In genomic region chr17:18314731-18315497, GRCh38 we compare ENCODE assay signal across 8 cellular contexts. TPM values are rescaled to one million over a fixed set of nuclear protein-coding genes. Genes with fewer than 3 reads are reported as not detected.
DNase-seq lines count a peak whose midpoint lies in the region; ATAC-seq and TF ChIP-seq lines count a peak whose summit lies in the region.

Gene SMCR8, plus strand, starts transcription at chr17:18315293. Its CDS starts 497 bp downstream, at chr17:18315790.
Gene TOP3A, minus strand, starts transcription at chr17:18314994. Its CDS starts 216 bp downstream, at chr17:18314778.

- peaks cover 61% of the 10 kb centered on the region for H3K4me1 Mint-ChIP-seq in activated T-helper 2 cell treated with anti-CD3 and anti-CD28 coated beads, Interferon-gamma antibody, Interleukin-2, Interleukin-4, amounts not matched to agents 10 μg/mL and 5 μg/mL and 100 μg/mL, durations not matched to agents 14 hours and 24 hours and 36 hours (ENCODE audit: low read depth)
- H3K4me1 Mint-ChIP-seq in naive thymus-derived CD8-positive, alpha-beta T cell = peaks cover 35 to 87% (median 82%) of the 10 kb centered on the region in 4 donors

- intact Hi-C loops in activated T-helper 2 cell treated with anti-CD3 and anti-CD28 coated beads, Interferon-gamma antibody, Interleukin-2, Interleukin-4, amounts not matched to agents 10 μg/mL and 5 μg/mL and 100 μg/mL, durations not matched to agents 14 hours and 24 hours and 36 hours (cut with micrococcal nuclease) = loop anchor here (2.0 to 10.0 kb wide), 3 partner anchors 54 to 130 kb away; partner anchors contain the start of genes ALKBH5, LLGL1 and MIEF2

- ATAC-seq in RWPE2 (ENCODE audit: low read depth) = peak; percentile 94
- ATAC-seq in naive thymus-derived CD8-positive, alpha-beta T cell = peak; percentile 92 to 93

- no peaks in the 10 kb centered on the region for H3K9me3 Mint-ChIP-seq in activated T-helper 2 cell treated with anti-CD3 and anti-CD28 coated beads, Interferon-gamma antibody, Interleukin-2, Interleukin-4, amounts not matched to agents 10 μg/mL and 5 μg/mL and 100 μg/mL, durations not matched to agents 14 hours and 24 hours and 36 hours
- peaks cover 0 to 2% (median 0%) of the 10 kb centered on the region in 9 donors for H3K9me3 Mint-ChIP-seq in naive thymus-derived CD8-positive, alpha-beta T cell

- H3K27me3 Mint-ChIP-seq in activated T-helper 2 cell treated with anti-CD3 and anti-CD28 coated beads, Interferon-gamma antibody, Interleukin-2, Interleukin-4, amounts not matched to agents 10 μg/mL and 5 μg/mL and 100 μg/mL, durations not matched to agents 14 hours and 24 hours and 36 hours (ENCODE audit: low read depth) = no peaks in the 10 kb centered on the region
- no peaks in the 10 kb centered on the region for H3K27me3 Mint-ChIP-seq in naive thymus-derived CD8-positive, alpha-beta T cell

- H3K27ac ChIP-seq in RWPE2 (ENCODE audit: poor library complexity, severe bottlenecking) = peak within 1 kb of the TSS; percentile 52

- peaks cover 65% of the 10 kb centered on the region for H3K36me3 ChIP-seq in RWPE2 (ENCODE audit: low read depth)

- peak; percentile 99 for DNase-seq in EH (ENCODE audit: low read depth)
- peak; percentile 96 for DNase-seq in H4 (ENCODE audit: low spot score)
- peak; percentile 98 for DNase-seq in LoVo (ENCODE audit: low spot score)
- peak; percentile 99 for DNase-seq in RWPE2 (ENCODE audit: low spot score)
- peak; percentile 98 for DNase-seq in activated T-helper 2 cell treated with anti-CD3 and anti-CD28 coated beads, Interferon-gamma antibody, Interleukin-2, Interleukin-4, amounts not matched to agents 10 μg/mL and 5 μg/mL and 100 μg/mL, durations not matched to agents 14 hours and 24 hours and 36 hours (ENCODE audit: low spot score)
- peak; percentile 97 for DNase-seq in fibroblast of mammary gland (ENCODE audit: low read depth)
- DNase-seq in naive thymus-derived CD8-positive, alpha-beta T cell = peak; percentile 93 to 98 (median 98)
- peak; percentile 94 to 98 (median 97) for DNase-seq in stimulated activated naive CD4-positive, alpha-beta T cell (lab: John Stamatoyannopoulos, UW)

- H3K4me3 Mint-ChIP-seq in activated T-helper 2 cell treated with anti-CD3 and anti-CD28 coated beads, Interferon-gamma antibody, Interleukin-2, Interleukin-4, amounts not matched to agents 10 μg/mL and 5 μg/mL and 100 μg/mL, durations not matched to agents 14 hours and 24 hours and 36 hours (ENCODE audit: low read depth) = peak within 1 kb of the TSS; percentile 94
- H3K4me3 Mint-ChIP-seq in naive thymus-derived CD8-positive, alpha-beta T cell = peak within 1 kb of the TSS; percentile 81 to 99 (median 94)

- H3K27ac Mint-ChIP-seq in activated T-helper 2 cell treated with anti-CD3 and anti-CD28 coated beads, Interferon-gamma antibody, Interleukin-2, Interleukin-4, amounts not matched to agents 10 μg/mL and 5 μg/mL and 100 μg/mL, durations not matched to agents 14 hours and 24 hours and 36 hours = peak within 1 kb of the TSS; percentile 100
- peak within 1 kb of the TSS; percentile 91 to 99 (median 98) for H3K27ac Mint-ChIP-seq in naive thymus-derived CD8-positive, alpha-beta T cell

- no peaks in the 10 kb centered on the region for H3K27me3 ChIP-seq in RWPE2 (ENCODE audit: insufficient read depth, poor library complexity, severe bottlenecking)

- POLR2A ChIA-PET in naive thymus-derived CD8-positive, alpha-beta T cell (lab: Charles Lee) = interaction anchor here (0.7 to 2.4 kb wide), 11 partner anchors 13 to 1272 kb away, joined by 3 to 20 read pairs (median 4); partner anchors contain the start of genes ALKBH5, DRC3, DRG2 and FLII

- H3K36me3 Mint-ChIP-seq in activated T-helper 2 cell treated with anti-CD3 and anti-CD28 coated beads, Interferon-gamma antibody, Interleukin-2, Interleukin-4, amounts not matched to agents 10 μg/mL and 5 μg/mL and 100 μg/mL, durations not matched to agents 14 hours and 24 hours and 36 hours (ENCODE audit: low read depth) = peaks cover 70% of the 10 kb centered on the region
- H3K36me3 Mint-ChIP-seq in naive thymus-derived CD8-positive, alpha-beta T cell = peaks cover 0 to 29% (median 17%) of the 10 kb centered on the region in 3 donors

- H3K4me3 ChIP-seq in RWPE2 (ENCODE audit: severe bottlenecking) (peak within 1 kb of the TSS; percentile 64), fibroblast of mammary gland (ENCODE audit: control insufficient read depth, low read depth, low read length) (peak within 1 kb of the TSS; percentile 96)

- H3K9me3 ChIP-seq in RWPE2 (ENCODE audit: severe bottlenecking) = no peaks in the 10 kb centered on the region

- TF ChIP-seq CTCF in RWPE2 (IDR thresholded peaks at IDR 0.05; ENCODE audit: poor library complexity, severe bottlenecking) = no peak
- no peak for TF ChIP-seq CTCF in fibroblast of mammary gland (conservative IDR thresholded peaks at IDR 0.05; ENCODE audit: control insufficient read depth, insufficient read depth, low read depth, low read length)

- H3K4me1 ChIP-seq in RWPE2 (ENCODE audit: insufficient read depth, poor library complexity, severe bottlenecking) = peaks cover 14% of the 10 kb centered on the region

RNA-seq across cellular contexts. Expression of gene SMCR8, which starts in this region (rescaled TPM):
- 6.3 and 7.3 TPM in 2 replicates for total RNA-seq in H4 (2014; rRNA removed; shearing (Covaris generic))
- total RNA-seq in activated T-helper 2 cell treated with anti-CD3 and anti-CD28 coated beads, Interferon-gamma antibody, Interleukin-2, Interleukin-4, amounts not matched to agents 10 μg/mL and 5 μg/mL and 100 μg/mL, durations not matched to agents 14 hours and 24 hours and 36 hours = 16.5 and 16.8 TPM in 2 replicates
- 10 to 100 TPM; 49.4 to 51.7 TPM for total RNA-seq in naive thymus-derived CD8-positive, alpha-beta T cell
- polyA plus RNA-seq in naive thymus-derived CD8-positive, alpha-beta T cell = 1 to 10 TPM; 3.0 to 6.0 (median 5.3) TPM

RNA-seq across cellular contexts. Expression of gene TOP3A, which starts in this region (rescaled TPM):
- total RNA-seq in H4 (2014; rRNA removed; shearing (Covaris generic)) = 25.6 and 31.1 TPM in 2 replicates
- total RNA-seq in activated T-helper 2 cell treated with anti-CD3 and anti-CD28 coated beads, Interferon-gamma antibody, Interleukin-2, Interleukin-4, amounts not matched to agents 10 μg/mL and 5 μg/mL and 100 μg/mL, durations not matched to agents 14 hours and 24 hours and 36 hours = 70.7 and 75.0 TPM in 2 replicates
- total RNA-seq in naive thymus-derived CD8-positive, alpha-beta T cell = 10 to 100 TPM; 47.7 to 49.7 TPM
- polyA plus RNA-seq in naive thymus-derived CD8-positive, alpha-beta T cell = 10 to 100 TPM in 2 of 3 donors, 1 to 10 TPM in 1; 9.0 to 24.9 (median 13.5) TPM

Comparison
In these comparisons a context has a peak if more than half of its experiments do, and no peak if none do; other contexts are left out.
1. Peak in every context shown above with its lines: DNase-seq, ATAC-seq, H3K4me3 ChIP-seq and H3K27ac ChIP-seq.